Comparison of ENCODE assay signal across 25 cellular contexts in the genomic region with DNA sequence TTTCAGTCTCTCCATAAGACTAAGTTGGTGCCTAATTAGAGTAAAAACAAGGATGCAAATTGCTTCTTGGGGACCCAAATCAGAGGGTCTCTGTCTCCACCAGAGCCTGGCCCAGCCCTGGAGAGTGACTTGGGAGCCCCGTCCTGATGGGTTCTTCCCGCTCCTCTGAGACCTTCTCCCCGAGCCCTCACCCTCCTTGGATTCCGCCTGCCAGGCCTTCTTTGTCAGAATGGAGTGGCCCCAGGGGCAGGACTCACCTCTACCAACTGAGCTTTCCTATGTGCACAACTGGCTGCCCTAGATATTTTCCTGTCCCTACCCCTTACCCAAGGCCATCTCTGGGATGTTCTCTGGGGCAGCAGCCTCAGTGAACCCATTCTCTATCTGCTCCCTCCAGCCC. TPM values are rescaled to one million over a fixed set of nuclear protein-coding genes. Genes with fewer than 3 reads are reported as not detected.
"Had no signal": no experiment of that assay in that cellular context is flagged by ENCODE, and none has a peak within 500 bp of the region (broad histone marks: within the 10 kb centered on the region; RNA-seq: fewer than 3 reads in every experiment).

No MANE protein-coding gene starts in this region.

- FAIRE-seq: HepG2, RCC 7860 had no signal

- DNase-seq: IMR-90, Karpas-422, KG1, MG63, NCI-H1092, NCI-H1105 treated with DMSO at 0.1 percent for 48 hours, NCI-H1417 treated with DMSO at 0.1 percent for 48 hours, NCI-H146, NCI-H1694 treated with DMSO at 0.1 percent for 48 hours, NCI-H1930, NCI-H2081, NCI-H2107, NCI-H2171, NCI-H226, NCI-H446, NCI-H510A, NCI-H524 treated with DMSO at 0.1 percent for 48 hours, NCI-H69, NCI-H774, Right ventricle myocardium superior, RPMI8226, SK-N-SH had no signal

- H3K27me3 ChIP-seq: MG63 had no signal

- H3K36me3 ChIP-seq: MG63 had no signal

- H3K9me3 ChIP-seq: MG63, SK-N-SH had no signal

- H3K4me3 ChIP-seq: MG63 had no signal

RNA-seq across cellular contexts. Expression of gene SYNDIG1, which starts 9.7 kb away (rescaled TPM):
- total RNA-seq: HepG2, IMR-90, SK-MEL-5 had no signal
- polyA plus RNA-seq: HepG2, IMR-90, SK-N-SH had no signal
